1 cellular context compared by ENCODE assay signal in the genomic region with DNA sequence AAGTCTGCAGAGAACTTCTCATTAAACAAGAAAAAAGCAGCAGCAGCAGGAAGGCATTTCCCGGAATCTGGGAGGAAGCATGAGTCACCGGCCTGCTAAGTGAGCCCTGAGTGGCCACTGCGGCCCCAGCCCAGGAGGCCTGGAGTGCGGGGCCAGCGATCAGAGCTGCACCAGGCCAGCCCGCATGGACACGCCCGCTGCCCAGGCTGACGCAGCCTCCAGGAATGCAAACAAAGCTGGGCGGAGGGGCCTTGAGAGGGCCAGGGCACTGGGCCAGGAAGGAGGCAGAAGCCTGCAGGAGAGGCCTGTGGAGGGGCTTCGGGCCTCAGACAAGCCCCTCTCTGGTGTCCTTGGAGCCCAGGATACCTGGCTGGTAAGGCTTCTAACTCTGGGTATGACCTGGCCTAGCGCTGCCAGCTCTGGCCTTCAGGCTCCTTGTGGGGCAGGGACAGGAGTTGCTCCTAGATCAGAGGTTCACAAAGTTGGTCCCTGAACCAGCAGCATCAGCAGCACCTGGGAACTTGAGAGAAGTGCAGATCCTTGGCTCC.
TF ChIP-seq lines count a peak whose summit lies in the region.

No MANE protein-coding gene starts in this region.

TF ChIP-seq in HepG2, 621 proteins besides CTCF, POLR2A, EP300 and RAD21 (continued from another document and continues in another):
- TF ChIP-seq ZNF468 (CRISPR knock-in tag; IDR thresholded peaks at IDR 0.05) (no peak), ZNF674 (CRISPR knock-in tag; IDR thresholded peaks at IDR 0.05; ENCODE audit: low read depth) (no peak), FOXA1 (IDR thresholded peaks at IDR 0.05) (no peak), FOXA1 (CRISPR knock-in tag; IDR thresholded peaks at IDR 0.05) (peak; percentile 84), SRY (CRISPR knock-in tag; IDR thresholded peaks at IDR 0.05) (peak; percentile 65; the same call in 1 of the 2 replicates), ZNF546 (CRISPR knock-in tag; conservative IDR thresholded peaks at IDR 0.05) (no peak), MEF2D (CRISPR knock-in tag; IDR thresholded peaks at IDR 0.05) (peak; percentile 67; the same call in 1 of the 2 replicates), MLLT10 (CRISPR knock-in tag; IDR thresholded peaks at IDR 0.05) (no peak), ZBTB3 (CRISPR knock-in tag; IDR thresholded peaks at IDR 0.05; ENCODE audit: borderline replicate concordance, low read depth) (no peak), RAD51 (IDR thresholded peaks at IDR 0.05; ENCODE audit: borderline replicate concordance) (no peak), MYC (CRISPR knock-in tag; IDR thresholded peaks at IDR 0.05; ENCODE audit: borderline replicate concordance) (peak; percentile 83), ZNF713 (CRISPR knock-in tag; IDR thresholded peaks at IDR 0.05) (no peak; the same call in 1 of the 2 replicates), ZSCAN22 (CRISPR knock-in tag; IDR thresholded peaks at IDR 0.05) (no peak)
- TF ChIP-seq, protein P1, sequence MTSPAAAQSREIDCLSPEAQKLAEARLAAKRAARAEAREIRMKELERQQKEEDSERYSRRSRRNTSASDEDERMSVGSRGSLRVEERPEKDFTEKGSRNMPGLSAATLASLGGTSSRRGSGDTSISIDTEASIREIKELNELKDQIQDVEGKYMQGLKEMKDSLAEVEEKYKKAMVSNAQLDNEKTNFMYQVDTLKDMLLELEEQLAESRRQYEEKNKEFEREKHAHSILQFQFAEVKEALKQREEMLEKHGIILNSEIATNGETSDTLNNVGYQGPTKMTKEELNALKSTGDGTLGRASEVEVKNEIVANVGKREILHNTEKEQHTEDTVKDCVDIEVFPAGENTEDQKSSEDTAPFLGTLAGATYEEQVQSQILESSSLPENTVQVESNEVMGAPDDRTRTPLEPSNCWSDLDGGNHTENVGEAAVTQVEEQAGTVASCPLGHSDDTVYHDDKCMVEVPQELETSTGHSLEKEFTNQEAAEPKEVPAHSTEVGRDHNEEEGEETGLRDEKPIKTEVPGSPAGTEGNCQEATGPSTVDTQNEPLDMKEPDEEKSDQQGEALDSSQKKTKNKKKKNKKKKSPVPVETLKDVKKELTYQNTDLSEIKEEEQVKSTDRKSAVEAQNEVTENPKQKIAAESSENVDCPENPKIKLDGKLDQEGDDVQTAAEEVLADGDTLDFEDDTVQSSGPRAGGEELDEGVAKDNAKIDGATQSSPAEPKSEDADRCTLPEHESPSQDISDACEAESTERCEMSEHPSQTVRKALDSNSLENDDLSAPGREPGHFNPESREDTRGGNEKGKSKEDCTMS (CRISPR knock-in tag; conservative IDR thresholded peaks at IDR 0.05): no peak
- TF ChIP-seq, protein P2, sequence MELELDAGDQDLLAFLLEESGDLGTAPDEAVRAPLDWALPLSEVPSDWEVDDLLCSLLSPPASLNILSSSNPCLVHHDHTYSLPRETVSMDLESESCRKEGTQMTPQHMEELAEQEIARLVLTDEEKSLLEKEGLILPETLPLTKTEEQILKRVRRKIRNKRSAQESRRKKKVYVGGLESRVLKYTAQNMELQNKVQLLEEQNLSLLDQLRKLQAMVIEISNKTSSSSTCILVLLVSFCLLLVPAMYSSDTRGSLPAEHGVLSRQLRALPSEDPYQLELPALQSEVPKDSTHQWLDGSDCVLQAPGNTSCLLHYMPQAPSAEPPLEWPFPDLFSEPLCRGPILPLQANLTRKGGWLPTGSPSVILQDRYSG (CRISPR knock-in tag; IDR thresholded peaks at IDR 0.05): no peak
- TF ChIP-seq, protein P3, sequence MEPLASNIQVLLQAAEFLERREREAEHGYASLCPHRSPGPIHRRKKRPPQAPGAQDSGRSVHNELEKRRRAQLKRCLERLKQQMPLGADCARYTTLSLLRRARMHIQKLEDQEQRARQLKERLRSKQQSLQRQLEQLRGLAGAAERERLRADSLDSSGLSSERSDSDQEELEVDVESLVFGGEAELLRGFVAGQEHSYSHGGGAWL (CRISPR knock-in tag; IDR thresholded peaks at IDR 0.05): peak; percentile 54; the same call in 1 of the 2 replicates
- TF ChIP-seq, protein P4, sequence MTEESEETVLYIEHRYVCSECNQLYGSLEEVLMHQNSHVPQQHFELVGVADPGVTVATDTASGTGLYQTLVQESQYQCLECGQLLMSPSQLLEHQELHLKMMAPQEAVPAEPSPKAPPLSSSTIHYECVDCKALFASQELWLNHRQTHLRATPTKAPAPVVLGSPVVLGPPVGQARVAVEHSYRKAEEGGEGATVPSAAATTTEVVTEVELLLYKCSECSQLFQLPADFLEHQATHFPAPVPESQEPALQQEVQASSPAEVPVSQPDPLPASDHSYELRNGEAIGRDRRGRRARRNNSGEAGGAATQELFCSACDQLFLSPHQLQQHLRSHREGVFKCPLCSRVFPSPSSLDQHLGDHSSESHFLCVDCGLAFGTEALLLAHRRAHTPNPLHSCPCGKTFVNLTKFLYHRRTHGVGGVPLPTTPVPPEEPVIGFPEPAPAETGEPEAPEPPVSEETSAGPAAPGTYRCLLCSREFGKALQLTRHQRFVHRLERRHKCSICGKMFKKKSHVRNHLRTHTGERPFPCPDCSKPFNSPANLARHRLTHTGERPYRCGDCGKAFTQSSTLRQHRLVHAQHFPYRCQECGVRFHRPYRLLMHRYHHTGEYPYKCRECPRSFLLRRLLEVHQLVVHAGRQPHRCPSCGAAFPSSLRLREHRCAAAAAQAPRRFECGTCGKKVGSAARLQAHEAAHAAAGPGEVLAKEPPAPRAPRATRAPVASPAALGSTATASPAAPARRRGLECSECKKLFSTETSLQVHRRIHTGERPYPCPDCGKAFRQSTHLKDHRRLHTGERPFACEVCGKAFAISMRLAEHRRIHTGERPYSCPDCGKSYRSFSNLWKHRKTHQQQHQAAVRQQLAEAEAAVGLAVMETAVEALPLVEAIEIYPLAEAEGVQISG (CRISPR knock-in tag; IDR thresholded peaks at IDR 0.05): peak; percentile 68
- TF ChIP-seq, protein P5, sequence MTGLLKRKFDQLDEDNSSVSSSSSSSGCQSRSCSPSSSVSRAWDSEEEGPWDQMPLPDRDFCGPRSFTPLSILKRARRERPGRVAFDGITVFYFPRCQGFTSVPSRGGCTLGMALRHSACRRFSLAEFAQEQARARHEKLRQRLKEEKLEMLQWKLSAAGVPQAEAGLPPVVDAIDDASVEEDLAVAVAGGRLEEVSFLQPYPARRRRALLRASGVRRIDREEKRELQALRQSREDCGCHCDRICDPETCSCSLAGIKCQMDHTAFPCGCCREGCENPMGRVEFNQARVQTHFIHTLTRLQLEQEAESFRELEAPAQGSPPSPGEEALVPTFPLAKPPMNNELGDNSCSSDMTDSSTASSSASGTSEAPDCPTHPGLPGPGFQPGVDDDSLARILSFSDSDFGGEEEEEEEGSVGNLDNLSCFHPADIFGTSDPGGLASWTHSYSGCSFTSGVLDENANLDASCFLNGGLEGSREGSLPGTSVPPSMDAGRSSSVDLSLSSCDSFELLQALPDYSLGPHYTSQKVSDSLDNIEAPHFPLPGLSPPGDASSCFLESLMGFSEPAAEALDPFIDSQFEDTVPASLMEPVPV (CRISPR knock-in tag; IDR thresholded peaks at IDR 0.05): no peak
- TF ChIP-seq, protein P6, sequence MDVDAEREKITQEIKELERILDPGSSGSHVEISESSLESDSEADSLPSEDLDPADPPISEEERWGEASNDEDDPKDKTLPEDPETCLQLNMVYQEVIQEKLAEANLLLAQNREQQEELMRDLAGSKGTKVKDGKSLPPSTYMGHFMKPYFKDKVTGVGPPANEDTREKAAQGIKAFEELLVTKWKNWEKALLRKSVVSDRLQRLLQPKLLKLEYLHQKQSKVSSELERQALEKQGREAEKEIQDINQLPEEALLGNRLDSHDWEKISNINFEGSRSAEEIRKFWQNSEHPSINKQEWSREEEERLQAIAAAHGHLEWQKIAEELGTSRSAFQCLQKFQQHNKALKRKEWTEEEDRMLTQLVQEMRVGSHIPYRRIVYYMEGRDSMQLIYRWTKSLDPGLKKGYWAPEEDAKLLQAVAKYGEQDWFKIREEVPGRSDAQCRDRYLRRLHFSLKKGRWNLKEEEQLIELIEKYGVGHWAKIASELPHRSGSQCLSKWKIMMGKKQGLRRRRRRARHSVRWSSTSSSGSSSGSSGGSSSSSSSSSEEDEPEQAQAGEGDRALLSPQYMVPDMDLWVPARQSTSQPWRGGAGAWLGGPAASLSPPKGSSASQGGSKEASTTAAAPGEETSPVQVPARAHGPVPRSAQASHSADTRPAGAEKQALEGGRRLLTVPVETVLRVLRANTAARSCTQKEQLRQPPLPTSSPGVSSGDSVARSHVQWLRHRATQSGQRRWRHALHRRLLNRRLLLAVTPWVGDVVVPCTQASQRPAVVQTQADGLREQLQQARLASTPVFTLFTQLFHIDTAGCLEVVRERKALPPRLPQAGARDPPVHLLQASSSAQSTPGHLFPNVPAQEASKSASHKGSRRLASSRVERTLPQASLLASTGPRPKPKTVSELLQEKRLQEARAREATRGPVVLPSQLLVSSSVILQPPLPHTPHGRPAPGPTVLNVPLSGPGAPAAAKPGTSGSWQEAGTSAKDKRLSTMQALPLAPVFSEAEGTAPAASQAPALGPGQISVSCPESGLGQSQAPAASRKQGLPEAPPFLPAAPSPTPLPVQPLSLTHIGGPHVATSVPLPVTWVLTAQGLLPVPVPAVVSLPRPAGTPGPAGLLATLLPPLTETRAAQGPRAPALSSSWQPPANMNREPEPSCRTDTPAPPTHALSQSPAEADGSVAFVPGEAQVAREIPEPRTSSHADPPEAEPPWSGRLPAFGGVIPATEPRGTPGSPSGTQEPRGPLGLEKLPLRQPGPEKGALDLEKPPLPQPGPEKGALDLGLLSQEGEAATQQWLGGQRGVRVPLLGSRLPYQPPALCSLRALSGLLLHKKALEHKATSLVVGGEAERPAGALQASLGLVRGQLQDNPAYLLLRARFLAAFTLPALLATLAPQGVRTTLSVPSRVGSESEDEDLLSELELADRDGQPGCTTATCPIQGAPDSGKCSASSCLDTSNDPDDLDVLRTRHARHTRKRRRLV (CRISPR knock-in tag; IDR thresholded peaks at IDR 0.05): no peak
- TF ChIP-seq, protein P7, sequence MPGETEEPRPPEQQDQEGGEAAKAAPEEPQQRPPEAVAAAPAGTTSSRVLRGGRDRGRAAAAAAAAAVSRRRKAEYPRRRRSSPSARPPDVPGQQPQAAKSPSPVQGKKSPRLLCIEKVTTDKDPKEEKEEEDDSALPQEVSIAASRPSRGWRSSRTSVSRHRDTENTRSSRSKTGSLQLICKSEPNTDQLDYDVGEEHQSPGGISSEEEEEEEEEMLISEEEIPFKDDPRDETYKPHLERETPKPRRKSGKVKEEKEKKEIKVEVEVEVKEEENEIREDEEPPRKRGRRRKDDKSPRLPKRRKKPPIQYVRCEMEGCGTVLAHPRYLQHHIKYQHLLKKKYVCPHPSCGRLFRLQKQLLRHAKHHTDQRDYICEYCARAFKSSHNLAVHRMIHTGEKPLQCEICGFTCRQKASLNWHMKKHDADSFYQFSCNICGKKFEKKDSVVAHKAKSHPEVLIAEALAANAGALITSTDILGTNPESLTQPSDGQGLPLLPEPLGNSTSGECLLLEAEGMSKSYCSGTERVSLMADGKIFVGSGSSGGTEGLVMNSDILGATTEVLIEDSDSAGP (CRISPR knock-in tag; IDR thresholded peaks at IDR 0.05; ENCODE audit: borderline replicate concordance): peak; percentile 56; the same call in 1 of the 2 replicates
- TF ChIP-seq, protein P8, sequence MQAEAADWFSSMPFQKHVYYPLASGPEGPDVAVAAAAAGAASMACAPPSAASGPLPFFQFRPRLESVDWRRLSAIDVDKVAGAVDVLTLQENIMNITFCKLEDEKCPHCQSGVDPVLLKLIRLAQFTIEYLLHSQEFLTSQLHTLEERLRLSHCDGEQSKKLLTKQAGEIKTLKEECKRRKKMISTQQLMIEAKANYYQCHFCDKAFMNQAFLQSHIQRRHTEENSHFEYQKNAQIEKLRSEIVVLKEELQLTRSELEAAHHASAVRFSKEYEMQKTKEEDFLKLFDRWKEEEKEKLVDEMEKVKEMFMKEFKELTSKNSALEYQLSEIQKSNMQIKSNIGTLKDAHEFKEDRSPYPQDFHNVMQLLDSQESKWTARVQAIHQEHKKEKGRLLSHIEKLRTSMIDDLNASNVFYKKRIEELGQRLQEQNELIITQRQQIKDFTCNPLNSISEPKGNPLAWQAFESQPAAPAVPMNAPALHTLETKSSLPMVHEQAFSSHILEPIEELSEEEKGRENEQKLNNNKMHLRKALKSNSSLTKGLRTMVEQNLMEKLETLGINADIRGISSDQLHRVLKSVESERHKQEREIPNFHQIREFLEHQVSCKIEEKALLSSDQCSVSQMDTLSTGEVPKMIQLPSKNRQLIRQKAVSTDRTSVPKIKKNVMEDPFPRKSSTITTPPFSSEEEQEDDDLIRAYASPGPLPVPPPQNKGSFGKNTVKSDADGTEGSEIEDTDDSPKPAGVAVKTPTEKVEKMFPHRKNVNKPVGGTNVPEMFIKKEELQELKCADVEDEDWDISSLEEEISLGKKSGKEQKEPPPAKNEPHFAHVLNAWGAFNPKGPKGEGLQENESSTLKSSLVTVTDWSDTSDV (CRISPR knock-in tag; IDR thresholded peaks at IDR 0.05): no peak
- TF ChIP-seq, protein P9, sequence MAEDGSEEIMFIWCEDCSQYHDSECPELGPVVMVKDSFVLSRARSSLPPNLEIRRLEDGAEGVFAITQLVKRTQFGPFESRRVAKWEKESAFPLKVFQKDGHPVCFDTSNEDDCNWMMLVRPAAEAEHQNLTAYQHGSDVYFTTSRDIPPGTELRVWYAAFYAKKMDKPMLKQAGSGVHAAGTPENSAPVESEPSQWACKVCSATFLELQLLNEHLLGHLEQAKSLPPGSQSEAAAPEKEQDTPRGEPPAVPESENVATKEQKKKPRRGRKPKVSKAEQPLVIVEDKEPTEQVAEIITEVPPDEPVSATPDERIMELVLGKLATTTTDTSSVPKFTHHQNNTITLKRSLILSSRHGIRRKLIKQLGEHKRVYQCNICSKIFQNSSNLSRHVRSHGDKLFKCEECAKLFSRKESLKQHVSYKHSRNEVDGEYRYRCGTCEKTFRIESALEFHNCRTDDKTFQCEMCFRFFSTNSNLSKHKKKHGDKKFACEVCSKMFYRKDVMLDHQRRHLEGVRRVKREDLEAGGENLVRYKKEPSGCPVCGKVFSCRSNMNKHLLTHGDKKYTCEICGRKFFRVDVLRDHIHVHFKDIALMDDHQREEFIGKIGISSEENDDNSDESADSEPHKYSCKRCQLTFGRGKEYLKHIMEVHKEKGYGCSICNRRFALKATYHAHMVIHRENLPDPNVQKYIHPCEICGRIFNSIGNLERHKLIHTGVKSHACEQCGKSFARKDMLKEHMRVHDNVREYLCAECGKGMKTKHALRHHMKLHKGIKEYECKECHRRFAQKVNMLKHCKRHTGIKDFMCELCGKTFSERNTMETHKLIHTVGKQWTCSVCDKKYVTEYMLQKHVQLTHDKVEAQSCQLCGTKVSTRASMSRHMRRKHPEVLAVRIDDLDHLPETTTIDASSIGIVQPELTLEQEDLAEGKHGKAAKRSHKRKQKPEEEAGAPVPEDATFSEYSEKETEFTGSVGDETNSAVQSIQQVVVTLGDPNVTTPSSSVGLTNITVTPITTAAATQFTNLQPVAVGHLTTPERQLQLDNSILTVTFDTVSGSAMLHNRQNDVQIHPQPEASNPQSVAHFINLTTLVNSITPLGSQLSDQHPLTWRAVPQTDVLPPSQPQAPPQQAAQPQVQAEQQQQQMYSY (CRISPR knock-in tag; IDR thresholded peaks at IDR 0.05): no peak
- TF ChIP-seq, protein P10, sequence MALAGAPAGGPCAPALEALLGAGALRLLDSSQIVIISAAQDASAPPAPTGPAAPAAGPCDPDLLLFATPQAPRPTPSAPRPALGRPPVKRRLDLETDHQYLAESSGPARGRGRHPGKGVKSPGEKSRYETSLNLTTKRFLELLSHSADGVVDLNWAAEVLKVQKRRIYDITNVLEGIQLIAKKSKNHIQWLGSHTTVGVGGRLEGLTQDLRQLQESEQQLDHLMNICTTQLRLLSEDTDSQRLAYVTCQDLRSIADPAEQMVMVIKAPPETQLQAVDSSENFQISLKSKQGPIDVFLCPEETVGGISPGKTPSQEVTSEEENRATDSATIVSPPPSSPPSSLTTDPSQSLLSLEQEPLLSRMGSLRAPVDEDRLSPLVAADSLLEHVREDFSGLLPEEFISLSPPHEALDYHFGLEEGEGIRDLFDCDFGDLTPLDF (CRISPR knock-in tag; IDR thresholded peaks at IDR 0.05): no peak
- TF ChIP-seq, protein P11, sequence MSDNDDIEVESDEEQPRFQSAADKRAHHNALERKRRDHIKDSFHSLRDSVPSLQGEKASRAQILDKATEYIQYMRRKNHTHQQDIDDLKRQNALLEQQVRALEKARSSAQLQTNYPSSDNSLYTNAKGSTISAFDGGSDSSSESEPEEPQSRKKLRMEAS (IDR thresholded peaks at IDR 0.05): peak; percentile 73
